Comparison of ENCODE assay signal across 12 cellular contexts in genomic region chr1:23563755-23564374, GRCh38. TPM values are rescaled to one million over a fixed set of nuclear protein-coding genes. Genes with fewer than 3 reads are reported as not detected.
DNase-seq lines count a peak whose midpoint lies in the region; ATAC-seq and TF ChIP-seq lines count a peak whose summit lies in the region.
"Had no signal": no experiment of that assay in that cellular context is flagged by ENCODE, and none has a peak within 500 bp of the region (broad histone marks: within the 10 kb centered on the region; RNA-seq: fewer than 3 reads in every experiment).

No MANE protein-coding gene starts in this region.

- peaks cover 54% of the 10 kb centered on the region for H3K4me1 Mint-ChIP-seq in activated T-cell treated with anti-CD3 and anti-CD28 coated beads, Interleukin-2, amount 50 U/mL, for 72 hours (ENCODE audit: low read depth)

- ATAC-seq in left cardiac atrium = no peak
- no peak for ATAC-seq in activated T-cell treated with anti-CD3 and anti-CD28 coated beads, Interleukin-2, amount 50 U/mL, for 72 hours (replicated peaks in 1 of 2)

- intact Hi-C loops in left ventricle myocardium inferior (cut with micrococcal nuclease) (no loop called here), left cardiac atrium (cut with DNase I) (loop anchor here in 1 of 2 donors (5.0 kb wide), 1 partner anchor 128 kb away; the partner anchor contains the start of gene RPL11), esophagus squamous epithelium (cut with DNase I) (no loop called here)

- H3K9ac ChIP-seq in parathyroid adenoma = no peak overlapping the region

- H3K4me3 ChIP-seq in left ventricle myocardium inferior (no peak overlapping the region), esophagus squamous epithelium (no peak overlapping the region), parathyroid adenoma (ENCODE audit: low read depth, low read length) (no peak overlapping the region)

- DNase-seq in left ventricle myocardium inferior (no peak), left cardiac atrium (no peak), esophagus squamous epithelium (lab: John Stamatoyannopoulos, UW) (no peak), foreskin melanocyte (no peak), globus pallidus (ENCODE audit: low spot score) (no peak)
- DNase-seq in stimulated activated CD8-positive, alpha-beta memory T cell treated with anti-CD3 and anti-CD28 coated beads, Interleukin-4, amount 100 ng/mL, for 48 hours = no peak
- DNase-seq in activated T-cell treated with anti-CD3 and anti-CD28 coated beads, Interleukin-2, amount 50 U/mL, for 72 hours = no peak
- DNase-seq: activated CD8-positive, alpha-beta memory T cell treated with anti-CD3 and anti-CD28 coated beads, Interleukin-2, amount 50 U/mL, for 48 hours; AML-193; cerebellar nuclear complex; head of caudate nucleus had no signal

- no peaks in the 10 kb centered on the region for H3K79me2 ChIP-seq in parathyroid adenoma

- no peak overlapping the region for H3K4me3 Mint-ChIP-seq in activated T-cell treated with anti-CD3 and anti-CD28 coated beads, Interleukin-2, amount 50 U/mL, for 72 hours

- peaks cover 37% of the 10 kb centered on the region for H3K27me3 Mint-ChIP-seq in activated T-cell treated with anti-CD3 and anti-CD28 coated beads, Interleukin-2, amount 50 U/mL, for 72 hours (ENCODE audit: low read depth)

- no peak overlapping the region for H2AFZ ChIP-seq in parathyroid adenoma

- no peaks in the 10 kb centered on the region for H3K9me3 ChIP-seq in left ventricle myocardium inferior (replicated peaks)
- H3K9me3 ChIP-seq in esophagus squamous epithelium = no peaks in the 10 kb centered on the region
- H3K9me3 ChIP-seq in parathyroid adenoma (ENCODE audit: control insufficient read depth, low read length) = no peaks in the 10 kb centered on the region

- no peak overlapping the region for H3K27ac Mint-ChIP-seq in activated T-cell treated with anti-CD3 and anti-CD28 coated beads, Interleukin-2, amount 50 U/mL, for 72 hours

- H3K27ac ChIP-seq in left ventricle myocardium inferior (replicated peaks) (peak overlapping the region; percentile 96), esophagus squamous epithelium (peak overlapping the region; percentile 57 to 93 (median 87)), parathyroid adenoma (peak overlapping the region; percentile 70)

- TF ChIP-seq CTCF in left ventricle myocardium inferior (IDR thresholded peaks at IDR 0.05; ENCODE audit: borderline replicate concordance) (no peak), esophagus squamous epithelium (IDR thresholded peaks at IDR 0.05) (no peak), parathyroid adenoma (IDR thresholded peaks at IDR 0.05) (no peak)

- H3K27me3 ChIP-seq in left ventricle myocardium inferior (ENCODE audit: low read depth) = no peaks in the 10 kb centered on the region
- H3K27me3 ChIP-seq in esophagus squamous epithelium = peaks cover 0 to 16% (median 0%) of the 10 kb centered on the region in 4 donors
- H3K27me3 ChIP-seq in parathyroid adenoma (ENCODE audit: control insufficient read depth, insufficient read depth, low read length) = no peaks in the 10 kb centered on the region

- H3K36me3 ChIP-seq in left ventricle myocardium inferior = peaks cover under 1% of the 10 kb centered on the region
- no peaks in the 10 kb centered on the region for H3K36me3 ChIP-seq in esophagus squamous epithelium
- H3K36me3 ChIP-seq in parathyroid adenoma (ENCODE audit: control insufficient read depth, insufficient read depth, low read length) = no peaks in the 10 kb centered on the region

- no peak for TF ChIP-seq POLR2A in esophagus squamous epithelium (IDR thresholded peaks at IDR 0.05)

- H3K9me3 Mint-ChIP-seq in activated T-cell treated with anti-CD3 and anti-CD28 coated beads, Interleukin-2, amount 50 U/mL, for 72 hours = no peaks in the 10 kb centered on the region

- WGBS in esophagus squamous epithelium, 2 donors = 81 to 88% methylated on average over 3 of the region's 3 CpGs

- H3K4me2 ChIP-seq in parathyroid adenoma (ENCODE audit: low read length) = no peak overlapping the region

- H3K4me1 ChIP-seq in left ventricle myocardium inferior (peaks cover 70% of the 10 kb centered on the region), esophagus squamous epithelium (peaks cover 19 to 73% (median 42%) of the 10 kb centered on the region in 3 donors), parathyroid adenoma (peaks cover 3% of the 10 kb centered on the region)

- peaks cover 0 to 3% of the 10 kb centered on the region in 2 donors for H3K36me3 Mint-ChIP-seq in activated T-cell treated with anti-CD3 and anti-CD28 coated beads, Interleukin-2, amount 50 U/mL, for 72 hours (ENCODE audit: insufficient read depth in 2 of 2)

RNA-seq across cellular contexts. Expression of gene ID3, which starts 4.6 kb away (rescaled TPM):
- total RNA-seq in left ventricle myocardium inferior (75.2 TPM), left cardiac atrium (100 to 1,000 TPM; 119 to 172 TPM), esophagus squamous epithelium (10 to 100 TPM; 12.6 to 62.9 (median 37.5) TPM)
- 10 to 100 TPM; 32.3 to 37.2 TPM for total RNA-seq in activated T-cell treated with anti-CD3 and anti-CD28 coated beads, Interleukin-2, amount 50 U/mL, for 72 hours

RNA-seq across cellular contexts. Expression of gene E2F2, which starts 32.8 kb away (rescaled TPM):
- 0.16 TPM for total RNA-seq in left ventricle myocardium inferior
- total RNA-seq in left cardiac atrium = 1 to 10 TPM in 1 of 2 donors, under 1 TPM in 1; 0.18 to 1.3 TPM
- 10 to 100 TPM; 10.1 to 16.9 (median 11.8) TPM for total RNA-seq in esophagus squamous epithelium
- 10 to 100 TPM; 19.9 to 24.7 TPM for total RNA-seq in activated T-cell treated with anti-CD3 and anti-CD28 coated beads, Interleukin-2, amount 50 U/mL, for 72 hours
